Comparison of ENCODE assay signal across 8 cellular contexts in the genomic region with DNA sequence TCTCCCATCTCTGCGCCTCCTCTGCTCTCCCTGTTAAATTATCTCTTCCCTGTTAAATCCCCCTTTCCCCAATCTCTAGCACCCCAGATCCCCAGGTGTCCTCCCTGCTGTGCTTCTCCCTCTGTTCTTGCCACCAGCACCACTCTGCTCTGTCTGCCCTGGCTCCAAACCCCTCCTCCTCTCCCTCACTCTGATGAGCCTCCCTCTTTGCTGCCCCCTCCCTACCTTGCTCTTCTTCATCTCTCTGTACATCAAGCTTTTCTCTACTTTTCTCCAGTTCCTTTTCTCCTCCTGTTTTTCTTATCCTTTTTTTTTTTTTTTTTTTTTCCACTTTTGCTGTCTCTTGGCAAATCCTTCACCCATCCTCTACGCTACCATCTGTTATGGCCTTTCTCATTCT. TPM values are rescaled to one million over a fixed set of nuclear protein-coding genes. Genes with fewer than 3 reads are reported as not detected.
DNase-seq lines count a peak whose midpoint lies in the region; ATAC-seq, FAIRE-seq and TF ChIP-seq lines count a peak whose summit lies in the region.
"Not testable (repeated sequence)": the region's sequence is repeated elsewhere in the genome, so short reads cannot be mapped to it uniquely, and the experiment has no call there.

No MANE protein-coding gene starts in this region.

- not testable (repeated sequence) for H3K27ac ChIP-seq in CD4-positive, alpha-beta T cell (ENCODE audit: low read depth, low read length); H1 (ENCODE audit: low read depth, low read length); iPS-20b (ENCODE audit: low read length)
- peak overlapping the region; percentile 75 for H3K27ac ChIP-seq in RWPE2 (ENCODE audit: poor library complexity, severe bottlenecking)
- peak overlapping the region; percentile 69 for H3K27ac ChIP-seq in subcutaneous abdominal adipose tissue (ENCODE audit: low read depth, low read length)

- TF ChIP-seq CTCF in CD4-positive, alpha-beta T cell (IDR thresholded peaks at IDR 0.05); RWPE2 (IDR thresholded peaks at IDR 0.05; ENCODE audit: poor library complexity, severe bottlenecking); H1 (IDR thresholded peaks at IDR 0.05; ENCODE audit: control extremely low read depth in 1 of 3, insufficient read depth in 1 of 3, low read depth in 1 of 3, low read length in 3 of 3); neural crest cell (conservative IDR thresholded peaks at IDR 0.05): not testable (repeated sequence)

- H4K8ac ChIP-seq in H1 (ENCODE audit: extremely low read depth, insufficient read depth, low read length): not testable (repeated sequence)

- not testable (repeated sequence) for H4K5ac ChIP-seq in H1 (ENCODE audit: insufficient read length, low read depth, low read length)

- not testable (repeated sequence) for H3K27me3 Mint-ChIP-seq in CD4-positive, alpha-beta T cell; activated naive CD4-positive, alpha-beta T cell treated with anti-CD3 and anti-CD28 coated beads, Interleukin-2, amount 10 ng/mL, durations not matched to agents 7 days and 5 days; neural crest cell (ENCODE audit: low read depth)

- not testable (repeated sequence) for DNase-seq in CD4-positive, alpha-beta T cell; Jurkat, Clone E6-1 (ENCODE audit: low read depth, low spot score); RWPE2 (ENCODE audit: low spot score); activated naive CD4-positive, alpha-beta T cell treated with anti-CD3 and anti-CD28 coated beads, Interleukin-2, amount 10 ng/mL, durations not matched to agents 7 days and 5 days; H1 (ENCODE audit: low read depth in 1 of 2, low spot score in 2 of 2); neural crest cell (ENCODE audit: low read depth, low spot score)

- not testable (repeated sequence) for H3K18ac ChIP-seq in H1 (ENCODE audit: extremely low read depth, low read length)

- peak overlapping the region; percentile 97 for H3K4me3 Mint-ChIP-seq in CD4-positive, alpha-beta T cell
- H3K4me3 Mint-ChIP-seq in activated naive CD4-positive, alpha-beta T cell treated with anti-CD3 and anti-CD28 coated beads, Interleukin-2, amount 10 ng/mL, durations not matched to agents 7 days and 5 days: peak overlapping the region; percentile 85
- peak overlapping the region; percentile 93 for H3K4me3 Mint-ChIP-seq in neural crest cell

- H3K23me2 ChIP-seq in H1 (ENCODE audit: low read depth, low read length): not testable (repeated sequence)

- H3K14ac ChIP-seq in H1 (ENCODE audit: insufficient read length): not testable (repeated sequence)

- H3K79me2 ChIP-seq in H1 (ENCODE audit: control insufficient read depth in 1 of 2, insufficient read depth in 2 of 2, low read length in 2 of 2): peaks cover 0 to 34% of the 10 kb centered on the region in 2 experiments; a peak in 2 of 4 replicates

- H2BK5ac ChIP-seq in H1 (ENCODE audit: low read depth, low read length): not testable (repeated sequence)

- not testable (repeated sequence) for H2BK120ac ChIP-seq in H1 (replicated peaks; ENCODE audit: low read depth, low read length)

- H3K9me3 Mint-ChIP-seq in CD4-positive, alpha-beta T cell; neural crest cell: not testable (repeated sequence)
- peaks cover 49% of the 10 kb centered on the region for H3K9me3 Mint-ChIP-seq in activated naive CD4-positive, alpha-beta T cell treated with anti-CD3 and anti-CD28 coated beads, Interleukin-2, amount 10 ng/mL, durations not matched to agents 7 days and 5 days

- H2BK12ac ChIP-seq in H1 (ENCODE audit: low read depth, low read length): not testable (repeated sequence)

- not testable (repeated sequence) for H4K91ac ChIP-seq in H1 (replicated peaks; ENCODE audit: insufficient read length, low read length)

- not testable (repeated sequence) for TF ChIP-seq RAD21 in H1 (IDR thresholded peaks at IDR 0.05 in 1 of 2, conservative IDR thresholded peaks at IDR 0.05 in 1 of 2; ENCODE audit: low read depth in 2 of 2, low read length in 2 of 2)

- not testable (repeated sequence) for H3K56ac ChIP-seq in H1 (replicated peaks; ENCODE audit: insufficient read length, low read depth, low read length)

- H3K4me1 ChIP-seq in RWPE2 (ENCODE audit: insufficient read depth, poor library complexity, severe bottlenecking) (peaks cover 35% of the 10 kb centered on the region), H1 (replicated peaks in 1 of 4; ENCODE audit: control insufficient read depth in 3 of 4, insufficient read depth in 4 of 4, low read length in 3 of 4) (peaks cover 2 to 15% (median 9%) of the 10 kb centered on the region in 4 experiments; a peak in 5 of 7 replicates), iPS-20b (ENCODE audit: insufficient read depth, low read length) (peaks cover 23% of the 10 kb centered on the region; the same call in 1 of the 2 replicates), subcutaneous abdominal adipose tissue (ENCODE audit: control insufficient read depth in 5 of 5, insufficient read depth in 5 of 5, low read length in 5 of 5) (peaks cover 0 to 22% (median 18%) of the 10 kb centered on the region in 5 donors)

- not testable (repeated sequence) for H3K79me1 ChIP-seq in H1 (ENCODE audit: low read depth, low read length)

- not testable (repeated sequence) for TF ChIP-seq POLR2A in H1 (IDR thresholded peaks at IDR 0.05; ENCODE audit: control extremely low read depth in 1 of 2, low read depth in 2 of 2, low read length in 2 of 2)

- H4K20me1 ChIP-seq in H1 (replicated peaks in 1 of 2; ENCODE audit: control insufficient read depth in 1 of 2, insufficient read depth in 2 of 2, low read length in 2 of 2): not testable (repeated sequence)

- peak overlapping the region; percentile 62 to 67 for H3K4me2 ChIP-seq in H1 (ENCODE audit: insufficient read depth in 1 of 2, low read depth in 2 of 2, low read length in 2 of 2)

- WGBS in H1 (ENCODE audit: extremely low coverage in 1 of 2, insufficient coverage in 1 of 2, insufficient read length in 1 of 2, insufficient replicate concordance in 2 of 2, low coverage in 1 of 2, low lambda C conversion rate in 2 of 2, missing lambda C conversion rate in 1 of 2), 2 experiments: 100% methylated on average over 1 of the region's 2 CpGs; no CpG with 5 or more reads in 1 of the 2 experiments

- H2BK20ac ChIP-seq in H1 (ENCODE audit: low read length): not testable (repeated sequence)

- not testable (repeated sequence) for ATAC-seq in CD4-positive, alpha-beta T cell (ENCODE audit: poor library complexity); RWPE2 (ENCODE audit: low read depth)

- peaks cover 55% of the 10 kb centered on the region for H3K36me3 Mint-ChIP-seq in CD4-positive, alpha-beta T cell (ENCODE audit: low read depth)
- peaks cover 38% of the 10 kb centered on the region for H3K36me3 Mint-ChIP-seq in activated naive CD4-positive, alpha-beta T cell treated with anti-CD3 and anti-CD28 coated beads, Interleukin-2, amount 10 ng/mL, durations not matched to agents 7 days and 5 days
- peaks cover 12% of the 10 kb centered on the region for H3K36me3 Mint-ChIP-seq in neural crest cell (ENCODE audit: low read depth)

- not testable (repeated sequence) for H3K23ac ChIP-seq in H1 (ENCODE audit: insufficient read length)

- TF ChIP-seq EP300 in H1 (IDR thresholded peaks at IDR 0.05; ENCODE audit: borderline replicate concordance in 1 of 2, low read depth in 2 of 2, low read length in 2 of 2): not testable (repeated sequence)

- H3K4me3 ChIP-seq in Jurkat, Clone E6-1 (ENCODE audit: low read length): peak overlapping the region; percentile 87
- H3K4me3 ChIP-seq in RWPE2 (ENCODE audit: severe bottlenecking) (peak overlapping the region; percentile 46), H1 (ENCODE audit: extremely low read depth in 1 of 4, insufficient read depth in 2 of 4, low read depth in 3 of 4, low read length in 4 of 4) (peak overlapping the region; percentile 74 to 87 (median 80)), iPS-20b (ENCODE audit: low read length) (peak overlapping the region; percentile 99), subcutaneous abdominal adipose tissue (ENCODE audit: low read depth in 1 of 5, low read length in 5 of 5) (peak overlapping the region; percentile 81 to 94 (median 87))

- not testable (repeated sequence) for H3K36me3 ChIP-seq in RWPE2 (ENCODE audit: low read depth); H1 (ENCODE audit: control insufficient read depth in 2 of 4, insufficient read depth in 4 of 4, low read length in 3 of 4); iPS-20b (ENCODE audit: insufficient read depth, low read depth, low read length); subcutaneous abdominal adipose tissue (ENCODE audit: control insufficient read depth in 5 of 5, insufficient read depth in 5 of 5, low read length in 5 of 5)

- H3K9me3 ChIP-seq in CD4-positive, alpha-beta T cell (ENCODE audit: control insufficient read depth, low read length): peaks cover 15% of the 10 kb centered on the region
- H3K9me3 ChIP-seq in RWPE2 (ENCODE audit: severe bottlenecking); H1 (ENCODE audit: insufficient read depth in 2 of 2, low read depth in 1 of 2, low read length in 1 of 2); iPS-20b (ENCODE audit: insufficient read depth, low read depth, low read length); subcutaneous abdominal adipose tissue (ENCODE audit: control insufficient read depth in 5 of 5, low read length in 5 of 5): not testable (repeated sequence)

- intact Hi-C loops in CD4-positive, alpha-beta T cell (cut with DNase I, micrococcal nuclease): loop anchor here in 1 of 2 experiments (5.0 to 10.0 kb wide), 3 partner anchors 157 to 393 kb away; partner anchors contain the start of genes ZNF160, ZNF600 and ZNF845

- H3K4me1 Mint-ChIP-seq in CD4-positive, alpha-beta T cell (ENCODE audit: low read depth): peaks cover 29% of the 10 kb centered on the region
- H3K4me1 Mint-ChIP-seq in activated naive CD4-positive, alpha-beta T cell treated with anti-CD3 and anti-CD28 coated beads, Interleukin-2, amount 10 ng/mL, durations not matched to agents 7 days and 5 days: peaks cover 20% of the 10 kb centered on the region
- H3K4me1 Mint-ChIP-seq in neural crest cell: peaks cover 30% of the 10 kb centered on the region

- not testable (repeated sequence) for H2AFZ ChIP-seq in H1 (ENCODE audit: low read length)

- H3K27ac Mint-ChIP-seq in CD4-positive, alpha-beta T cell: peak overlapping the region; percentile 91
- H3K27ac Mint-ChIP-seq in activated naive CD4-positive, alpha-beta T cell treated with anti-CD3 and anti-CD28 coated beads, Interleukin-2, amount 10 ng/mL, durations not matched to agents 7 days and 5 days: peak overlapping the region; percentile 83
- H3K27ac Mint-ChIP-seq in neural crest cell (ENCODE audit: unreplicated experiment): peak overlapping the region; percentile 93

- CTCF ChIA-PET in CD4-positive, alpha-beta T cell (lab: Charles Lee); activated naive CD4-positive, alpha-beta T cell treated with anti-CD3 and anti-CD28 coated beads, Interleukin-2, amount 10 ng/mL, durations not matched to agents 7 days and 5 days (lab: Charles Lee): not testable (repeated sequence)
- CTCF ChIA-PET in H1 (lab: Charles Lee; ENCODE audit: partially characterized antibody): interaction anchor here (0.5 to 0.7 kb wide), 2 partner anchors 64 to 149 kb away, joined by 3 read pairs; no protein-coding TSS in a partner anchor

- FAIRE-seq in H1 (lab: Jason Lieb, UNC): not testable (repeated sequence)

- H3K27me3 ChIP-seq in CD4-positive, alpha-beta T cell (ENCODE audit: control insufficient read depth, insufficient read depth, low read length); RWPE2 (ENCODE audit: insufficient read depth, poor library complexity, severe bottlenecking); H1 (replicated peaks in 1 of 4; ENCODE audit: control insufficient read depth in 3 of 4, extremely low read depth in 1 of 4, insufficient read depth in 3 of 4, low read length in 3 of 4); iPS-20b (ENCODE audit: insufficient read depth, low read length); subcutaneous abdominal adipose tissue (ENCODE audit: control insufficient read depth in 5 of 5, insufficient read depth in 4 of 5, low read length in 5 of 5): not testable (repeated sequence)

- H3K9ac ChIP-seq in H1 (replicated peaks in 1 of 4; ENCODE audit: extremely low read depth in 1 of 4, low read depth in 3 of 4, low read length in 3 of 4): peak overlapping the region in 2 of 4 experiments; percentile 68 to 71; a peak in 2 of 7 replicates
- peak overlapping the region; percentile 96; the same call in 1 of the 2 replicates for H3K9ac ChIP-seq in iPS-20b (ENCODE audit: low read depth, low read length)
- peak overlapping the region in 1 of 5 donors; percentile 84 for H3K9ac ChIP-seq in subcutaneous abdominal adipose tissue (ENCODE audit: low read length in 5 of 5)

- H2AK5ac ChIP-seq in H1 (ENCODE audit: low read depth, low read length): not testable (repeated sequence)

- POLR2A ChIA-PET in CD4-positive, alpha-beta T cell (lab: Charles Lee): interaction anchor here (0.7 kb wide), 1 partner anchor 18 kb away, joined by 3 read pairs; no protein-coding TSS in a partner anchor
- POLR2A ChIA-PET in H1 (lab: Charles Lee; ENCODE audit: partially characterized antibody): not testable (repeated sequence)

- H3K4ac ChIP-seq in H1 (replicated peaks; ENCODE audit: insufficient read length, low read depth, low read length): not testable (repeated sequence)

- not testable (repeated sequence) for H2BK15ac ChIP-seq in H1 (ENCODE audit: low read length)

RNA-seq across cellular contexts. Expression of gene ZNF888, which starts 18.3 kb away (rescaled TPM):
- 1 to 10 TPM; 2.5 to 3.0 TPM for total RNA-seq in CD4-positive, alpha-beta T cell
- polyA plus RNA-seq in Jurkat, Clone E6-1 (2012; ENCODE audit: insufficient read depth, insufficient read length): 1.1 TPM
- 8.6 and 8.7 TPM in 2 replicates for total RNA-seq in H1 (2021; fragmentation: NEBNext Ultra II Directional; extraction: Animal tissue kit (Norgen Biotek cat#: 25700))
- polyA plus RNA-seq in H1 (2011; rRNA removed): 0.86 and 1.1 TPM in 2 replicates
- polyA plus RNA-seq in H1 (2011; cell fraction: cytosol; rRNA removed): 2.0 TPM
- polyA plus RNA-seq in H1 (2011; cell fraction: nucleus; rRNA removed): 1.4 TPM
- 3.6 to 5.7 TPM (median 3.9 TPM) in 4 replicates for polyA plus RNA-seq in H1 (2012, experiment 1 of 2)
- 0.35 TPM for polyA plus RNA-seq in H1 (2012, experiment 2 of 2)
- 3.7 TPM for polyA plus RNA-seq in H1 (2013, experiment 1 of 2)
- polyA plus RNA-seq in H1 (2013, experiment 2 of 2): 3.5 TPM
- polyA minus RNA-seq in H1 (2011; rRNA and poly(A)+ RNA removed): 9.5 and 11.2 TPM in 2 replicates
- 7.4 TPM for polyA minus RNA-seq in H1 (2011; cell fraction: cytosol; rRNA and poly(A)+ RNA removed)
- polyA minus RNA-seq in H1 (2011; cell fraction: nucleus; rRNA and poly(A)+ RNA removed): 6.6 TPM
- 8.0 and 8.2 TPM in 2 replicates for total RNA-seq in neural crest cell

RNA-seq across cellular contexts. Expression of gene ZNF816, which starts 21.2 kb away (rescaled TPM):
- 1 to 10 TPM; 3.6 to 5.5 TPM for total RNA-seq in CD4-positive, alpha-beta T cell
- polyA plus RNA-seq in Jurkat, Clone E6-1 (2012; ENCODE audit: insufficient read depth, insufficient read length): 2.2 TPM
- total RNA-seq in H1 (2021; fragmentation: NEBNext Ultra II Directional; extraction: Animal tissue kit (Norgen Biotek cat#: 25700)): 12.2 and 13.2 TPM in 2 replicates
- 2.4 and 2.7 TPM in 2 replicates for polyA plus RNA-seq in H1 (2011; rRNA removed)
- polyA plus RNA-seq in H1 (2011; cell fraction: cytosol; rRNA removed): 4.5 TPM
- 2.7 TPM for polyA plus RNA-seq in H1 (2011; cell fraction: nucleus; rRNA removed)
- polyA plus RNA-seq in H1 (2012, experiment 1 of 2): 4.8 to 10.1 TPM (median 5.3 TPM) in 4 replicates
- polyA plus RNA-seq in H1 (2012, experiment 2 of 2): 1.4 TPM
- polyA plus RNA-seq in H1 (2013, experiment 1 of 2): 7.3 TPM
- polyA plus RNA-seq in H1 (2013, experiment 2 of 2): 6.4 TPM
- polyA minus RNA-seq in H1 (2011; rRNA and poly(A)+ RNA removed): 12.2 and 21.9 TPM in 2 replicates
- polyA minus RNA-seq in H1 (2011; cell fraction: cytosol; rRNA and poly(A)+ RNA removed): 12.7 TPM
- polyA minus RNA-seq in H1 (2011; cell fraction: nucleus; rRNA and poly(A)+ RNA removed): 19.6 TPM
- 12.0 and 13.8 TPM in 2 replicates for total RNA-seq in neural crest cell

RNA-seq across cellular contexts. Expression of gene ZNF320, which starts 44.1 kb away (rescaled TPM):
- total RNA-seq in CD4-positive, alpha-beta T cell: 1 to 10 TPM; 7.2 to 7.4 TPM
- polyA plus RNA-seq in Jurkat, Clone E6-1 (2012; ENCODE audit: insufficient read depth, insufficient read length): not detected
- 22.7 and 26.8 TPM in 2 replicates for total RNA-seq in H1 (2021; fragmentation: NEBNext Ultra II Directional; extraction: Animal tissue kit (Norgen Biotek cat#: 25700))
- polyA plus RNA-seq in H1 (2011; rRNA removed): 20.6 and 20.8 TPM in 2 replicates
- polyA plus RNA-seq in H1 (2011; cell fraction: cytosol; rRNA removed): 21.2 TPM
- 22.2 TPM for polyA plus RNA-seq in H1 (2011; cell fraction: nucleus; rRNA removed)
- 14.0 to 23.4 TPM (median 14.2 TPM) in 4 replicates for polyA plus RNA-seq in H1 (2012, experiment 1 of 2)
- polyA plus RNA-seq in H1 (2012, experiment 2 of 2): 2.8 TPM
- polyA plus RNA-seq in H1 (2013, experiment 1 of 2): 9.8 TPM
- 10.3 TPM for polyA plus RNA-seq in H1 (2013, experiment 2 of 2)
- 36.3 and 36.4 TPM in 2 replicates for polyA minus RNA-seq in H1 (2011; rRNA and poly(A)+ RNA removed)
- polyA minus RNA-seq in H1 (2011; cell fraction: cytosol; rRNA and poly(A)+ RNA removed): 21.6 TPM
- 27.0 TPM for polyA minus RNA-seq in H1 (2011; cell fraction: nucleus; rRNA and poly(A)+ RNA removed)
- 26.9 and 38.1 TPM in 2 replicates for total RNA-seq in neural crest cell

Comparison
In these comparisons a context has a peak if more than half of its experiments do, and no peak if none do; other contexts are left out.
1. H3K4me3 ChIP-seq: peak in every context shown above with its lines; median percentile 99 in iPS-20b; 87 in Jurkat, Clone E6-1; 87 in subcutaneous abdominal adipose tissue; 80 in H1; 46 in RWPE2.